ENCODE assay signal across 8 cellular contexts in the genomic region with DNA sequence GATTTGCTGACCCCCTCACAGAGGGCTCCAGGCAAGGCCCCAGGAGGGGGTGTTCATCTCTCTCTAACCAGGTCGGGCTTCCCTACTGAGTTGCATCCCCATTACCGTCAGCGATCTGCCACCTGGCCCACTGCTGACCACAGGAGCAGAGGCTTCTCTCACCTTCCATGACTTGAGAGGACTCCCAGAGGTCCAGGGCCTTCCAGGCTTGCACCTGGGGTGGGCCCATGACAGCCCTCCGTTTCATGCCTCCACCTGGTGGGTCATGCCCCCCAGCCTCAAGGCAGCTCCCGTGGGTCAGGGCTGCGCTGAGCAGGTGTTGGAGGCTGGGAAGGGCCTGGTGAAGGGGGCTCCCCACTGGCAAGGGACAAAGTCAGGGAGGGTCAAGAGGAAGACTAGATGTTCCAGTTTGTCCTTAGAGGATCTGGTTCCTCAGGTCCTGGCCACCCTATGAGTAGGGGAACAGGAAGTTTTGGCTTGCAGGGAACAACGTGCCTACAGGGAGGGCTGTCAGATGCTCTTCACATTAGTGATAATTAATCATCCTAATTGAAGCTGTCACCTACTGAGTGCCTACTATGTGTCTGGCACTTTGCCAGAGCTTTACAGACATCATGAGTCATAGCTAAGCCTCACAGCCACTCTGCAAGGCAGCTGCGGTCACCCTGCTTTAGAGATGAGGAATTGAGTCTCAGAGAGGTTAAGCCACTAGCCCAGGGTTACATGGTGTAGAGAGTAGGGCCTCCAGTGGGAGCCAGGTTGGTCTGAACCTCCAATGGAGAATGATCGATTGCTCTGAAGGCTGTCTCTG. TPM values are rescaled to one million over a fixed set of nuclear protein-coding genes. Genes with fewer than 3 reads are reported as not detected.
DNase-seq lines count a peak whose midpoint lies in the region; ATAC-seq, FAIRE-seq and TF ChIP-seq lines count a peak whose summit lies in the region.
"Had no signal": no experiment of that assay in that cellular context is flagged by ENCODE, and none has a peak within 500 bp of the region (broad histone marks: within the 10 kb centered on the region; RNA-seq: fewer than 3 reads in every experiment).

No MANE protein-coding gene starts in this region.

- dilution Hi-C loops in keratinocyte (cut with MboI; ENCODE audit: extremely low pct_ligation_motif_present, low sequenced_read_pairs): no loop called here

- ATAC-seq in GM18873 (IDR thresholded peaks at IDR 0.05; ENCODE audit: low FRiP score, unreplicated experiment) (no peak), gastroesophageal sphincter (no peak)

- no peak overlapping the region for H3K4ac ChIP-seq in H9 (ENCODE audit: low read depth, low read length)

- no peak overlapping the region for H3K4me2 ChIP-seq in H9 (ENCODE audit: insufficient read depth, insufficient read length, low read length)
- H3K4me2 ChIP-seq in PC-9: peak overlapping the region; percentile 37
- H3K4me2 ChIP-seq in keratinocyte (ENCODE audit: control insufficient read depth, extremely low read depth, insufficient read depth, low read depth, low read length): no peak overlapping the region

- H3K4me3 ChIP-seq in PC-9: no peak overlapping the region
- no peak overlapping the region for H3K4me3 ChIP-seq in keratinocyte (ENCODE audit: control insufficient read depth in 2 of 3, extremely low read depth in 1 of 3, insufficient read depth in 2 of 3, low read depth in 1 of 3, low read length in 3 of 3)
- no peak overlapping the region for H3K4me3 ChIP-seq in gastroesophageal sphincter

- H3K27ac ChIP-seq in H9 (ENCODE audit: insufficient read length, low read depth, low read length) (no peak overlapping the region), PC-9 (peak overlapping the region; percentile 50), keratinocyte (ENCODE audit: control insufficient read depth, insufficient read depth, low read length) (no peak overlapping the region), gastroesophageal sphincter (no peak overlapping the region)

- no peaks in the 10 kb centered on the region for H3K9me2 ChIP-seq in PC-9 (ENCODE audit: insufficient read depth)

- no peaks in the 10 kb centered on the region for H3K9me3 Mint-ChIP-seq in H9
- H3K9me3 Mint-ChIP-seq: neural crest cell had no signal

- peaks cover 30 to 48% of the 10 kb centered on the region in 2 experiments for H3K4me1 Mint-ChIP-seq in H9
- H3K4me1 Mint-ChIP-seq: neural crest cell had no signal

- no peak overlapping the region for H2BK12ac ChIP-seq in H9 (ENCODE audit: insufficient read length, low read depth, low read length)

- no TSS peak for BruUV-seq in PC-9 (replicated peaks; lab: Mats Ljungman, UMichigan)

- WGBS in H9 (ENCODE audit: extremely low coverage, insufficient read length, low lambda C conversion rate): no CpG with 5 or more reads among the region's 9 CpGs
- WGBS in gastroesophageal sphincter (ENCODE audit: low coverage in 1 of 2), 2 donors: 72% methylated on average over 2 of the region's 9 CpGs; no CpG with 5 or more reads in 1 of the 2 donors

- H3K36me3 Mint-ChIP-seq in H9 (ENCODE audit: insufficient read depth in 1 of 3, low read depth in 3 of 3): no peaks in the 10 kb centered on the region; a peak in 1 of 7 replicates

- H3K4me3 Mint-ChIP-seq in H9: no peak overlapping the region
- H3K4me3 Mint-ChIP-seq: neural crest cell had no signal

- H3K4me1 ChIP-seq in H9 (ENCODE audit: insufficient read depth, low read length) (no peaks in the 10 kb centered on the region; the same call in 1 of the 2 replicates), PC-9 (replicated peaks; ENCODE audit: insufficient read depth) (peaks cover 14% of the 10 kb centered on the region), keratinocyte (ENCODE audit: control insufficient read depth, extremely low read depth, insufficient read depth, low read length) (peaks cover 12% of the 10 kb centered on the region), gastroesophageal sphincter (peaks cover 0 to 47% (median 10%) of the 10 kb centered on the region in 3 donors)

- TF ChIP-seq POLR2A in gastroesophageal sphincter (IDR thresholded peaks at IDR 0.05): no peak

- H3K9me1 ChIP-seq in keratinocyte (ENCODE audit: control insufficient read depth, extremely low read depth, insufficient read depth, low read length): no peaks in the 10 kb centered on the region

- no peak overlapping the region for H3T11ph ChIP-seq in H9 (ENCODE audit: low read length)

- no peak overlapping the region for H4K5ac ChIP-seq in H9 (ENCODE audit: insufficient read length, low read depth, low read length)

- H2BK120ac ChIP-seq in H9 (ENCODE audit: low read depth, low read length, poor library complexity, severe bottlenecking): no peak overlapping the region

- H3K27me3 ChIP-seq in H9 (ENCODE audit: insufficient read depth, low read length): no peaks in the 10 kb centered on the region
- H3K27me3 ChIP-seq in PC-9 (ENCODE audit: insufficient read depth, low read depth): no peaks in the 10 kb centered on the region
- H3K27me3 ChIP-seq in keratinocyte (ENCODE audit: control insufficient read depth, extremely low read depth, insufficient read depth, low read length): no peaks in the 10 kb centered on the region
- H3K27me3 ChIP-seq in gastroesophageal sphincter: no peaks in the 10 kb centered on the region

- peak overlapping the region in 2 of 3 experiments; percentile 64 to 65; a peak in 2 of 7 replicates for H3K27ac Mint-ChIP-seq in H9

- H3K14ac ChIP-seq in H9 (ENCODE audit: insufficient read depth, low read length): no peak overlapping the region

- TF ChIP-seq CTCF in H9 (conservative IDR thresholded peaks at IDR 0.05) (no peak), PC-9 (conservative IDR thresholded peaks at IDR 0.05) (no peak), keratinocyte (optimal IDR thresholded peaks at IDR 0.05 in 1 of 3, IDR thresholded peaks at IDR 0.05 in 1 of 3, conservative IDR thresholded peaks at IDR 0.05 in 1 of 3; ENCODE audit: extremely low read depth in 1 of 3, insufficient read depth in 2 of 3, low read length in 3 of 3) (no peak), gastroesophageal sphincter (IDR thresholded peaks at IDR 0.05) (no peak)

- H3K9me3 ChIP-seq in H9 (ENCODE audit: control insufficient read depth, low read depth, low read length): no peaks in the 10 kb centered on the region
- no peaks in the 10 kb centered on the region for H3K9me3 ChIP-seq in PC-9 (ENCODE audit: insufficient read depth, low read depth)
- H3K9me3 ChIP-seq in keratinocyte (ENCODE audit: control insufficient read depth, low read depth, low read length): no peaks in the 10 kb centered on the region
- H3K9me3 ChIP-seq in gastroesophageal sphincter: no peaks in the 10 kb centered on the region

- POLR2A ChIA-PET in PC-9 (lab: Charles Lee; ENCODE audit: unreplicated experiment): interaction anchor here (0.9 to 1.3 kb wide), 2 partner anchors 13 to 58 kb away, joined by 4 to 5 read pairs; no protein-coding TSS in a partner anchor

- H3K27me3 Mint-ChIP-seq in H9 (ENCODE audit: low read depth): no peaks in the 10 kb centered on the region

- peak; percentile 47 for DNase-seq in EL
- DNase-seq in H9: no peak
- peak; percentile 63 to 92 for DNase-seq in PC-9
- DNase-seq in keratinocyte (ENCODE audit: low read depth, low spot score): no peak
- DNase-seq in stimulated activated CD4-positive, alpha-beta T cell treated with anti-CD3 and anti-CD28 coated beads, Interleukin-4, amount 100 ng/mL, for 1 hour: no peak

- H3K9ac ChIP-seq in H9 (ENCODE audit: extremely low read depth, insufficient read length, low read length) (no peak overlapping the region), keratinocyte (ENCODE audit: control insufficient read depth, extremely low read depth, insufficient read depth, low read length) (no peak overlapping the region)

- no peak overlapping the region for H2BK20ac ChIP-seq in H9 (ENCODE audit: low read depth, low read length, poor library complexity, severe bottlenecking)

- no peak overlapping the region for H4K8ac ChIP-seq in H9 (replicated peaks; ENCODE audit: insufficient read length, low read depth, low read length)

- no peaks in the 10 kb centered on the region for H3K79me2 ChIP-seq in H9 (ENCODE audit: insufficient read depth, low read length)
- no peaks in the 10 kb centered on the region for H3K79me2 ChIP-seq in PC-9 (ENCODE audit: low read depth)
- no peaks in the 10 kb centered on the region for H3K79me2 ChIP-seq in keratinocyte (ENCODE audit: control insufficient read depth, insufficient read depth, low read length)

- no peak overlapping the region for H2BK5ac ChIP-seq in H9 (ENCODE audit: insufficient read length, low read length)

- H2BK15ac ChIP-seq in H9 (ENCODE audit: low read depth, low read length): no peak overlapping the region

- H4K20me1 ChIP-seq in H9 (ENCODE audit: control insufficient read depth, insufficient read depth, insufficient read length) (no peaks in the 10 kb centered on the region), PC-9 (ENCODE audit: insufficient read depth) (no peaks in the 10 kb centered on the region), keratinocyte (ENCODE audit: control insufficient read depth, extremely low read depth, insufficient read depth, low read length) (no peaks in the 10 kb centered on the region)

- H3K36me3 ChIP-seq in PC-9 (ENCODE audit: low read depth): no peaks in the 10 kb centered on the region
- no peaks in the 10 kb centered on the region for H3K36me3 ChIP-seq in keratinocyte (ENCODE audit: control insufficient read depth in 2 of 2, extremely low read depth in 1 of 2, insufficient read depth in 2 of 2, low read length in 2 of 2)
- H3K36me3 ChIP-seq in gastroesophageal sphincter: no peaks in the 10 kb centered on the region

- H3K79me1 ChIP-seq in H9 (ENCODE audit: insufficient read depth, low read depth, low read length, poor library complexity, severe bottlenecking): no peaks in the 10 kb centered on the region

- peaks cover 4% of the 10 kb centered on the region; the same call in 1 of the 2 replicates for H3F3A ChIP-seq in PC-9 (ENCODE audit: insufficient read depth, low read depth)

- H2AFZ ChIP-seq in H9 (ENCODE audit: low read length) (no peak overlapping the region), PC-9 (no peak overlapping the region), keratinocyte (ENCODE audit: control insufficient read depth, low read length) (no peak overlapping the region)

- H3K18ac ChIP-seq in H9 (ENCODE audit: insufficient read length, low read depth, low read length): no peak overlapping the region

- FAIRE-seq in keratinocyte (lab: Jason Lieb, UNC): peak; percentile 75

- CTCF ChIA-PET in PC-9 (lab: Charles Lee): interaction anchor here (0.6 kb wide), 1 partner anchor 20 kb away, joined by 3 read pairs; no protein-coding TSS in a partner anchor

- no peak overlapping the region for H3K23ac ChIP-seq in H9 (ENCODE audit: insufficient read length, low read depth, low read length)

- H3K56ac ChIP-seq in H9 (ENCODE audit: insufficient read length, low read depth, low read length): no peak overlapping the region

- H4K91ac ChIP-seq in H9 (ENCODE audit: insufficient read length, low read depth, low read length): no peak overlapping the region

- intact Hi-C loops in PC-9 (cut with micrococcal nuclease; ENCODE audit: unreplicated experiment): loop anchor here (1.0 kb wide), 1 partner anchor 58 kb away; no protein-coding TSS in a partner anchor

- no peak overlapping the region for H2AK5ac ChIP-seq in H9 (ENCODE audit: insufficient read length, low read length)

- H3K23me2 ChIP-seq in H9 (ENCODE audit: insufficient read length, low read depth, low read length, poor library complexity, severe bottlenecking): no peaks in the 10 kb centered on the region

- no peak for TF ChIP-seq EP300 in gastroesophageal sphincter (IDR thresholded peaks at IDR 0.05)

RNA-seq across cellular contexts. Expression of gene NFKBIA, which starts 13.8 kb away (rescaled TPM):
- 38.4 and 39.1 TPM in 2 replicates for total RNA-seq in H9 (2021)
- 30.2 and 34.8 TPM in 2 replicates for total RNA-seq in PC-9 (2021)
- 35.2 to 123 TPM (median 92.6 TPM) in 3 replicates for polyA plus RNA-seq in keratinocyte
- 199 TPM for polyA plus RNA-seq in keratinocyte (2011; ENCODE audit: low read depth)
- 33.0 and 56.7 TPM in 2 replicates for polyA plus RNA-seq in keratinocyte (2011; cell fraction: cytosol; rRNA removed)
- 250 and 467 TPM in 2 replicates for polyA plus RNA-seq in keratinocyte (2011; cell fraction: nucleus; rRNA removed)
- 30.3 and 200 TPM in 2 replicates for polyA plus RNA-seq in keratinocyte (2012; ENCODE audit: low replicate concordance)
- 122 to 241 TPM (median 215 TPM) in 3 replicates for polyA minus RNA-seq in keratinocyte
- polyA minus RNA-seq in keratinocyte (2011; cell fraction: cytosol; rRNA and poly(A)+ RNA removed): 85.2 TPM
- 232 and 287 TPM in 2 replicates for polyA minus RNA-seq in keratinocyte (2011; cell fraction: nucleus; rRNA and poly(A)+ RNA removed)
- total RNA-seq in gastroesophageal sphincter: 100 to 1,000 TPM; 285 to 493 (median 341) TPM

Comparison
In these comparisons a context has a peak if more than half of its experiments do, and no peak if none do; other contexts are left out.
1. DNase-seq: peak in EL (single experiment) and PC-9 (2 of 2); none in H9 (single experiment), keratinocyte (single experiment) and stimulated activated CD4-positive, alpha-beta T cell treated with anti-CD3 and anti-CD28 coated beads, Interleukin-4, amount 100 ng/mL, for 1 hour (single experiment).